In genomic region chr1:59054172-59054571, GRCh38 we compare ENCODE assay signal across 9 cellular contexts.
"Had no signal": no experiment of that assay in that cellular context is flagged by ENCODE, and none has a peak within 500 bp of the region (broad histone marks: within the 10 kb centered on the region; RNA-seq: fewer than 3 reads in every experiment).

No MANE protein-coding gene starts in this region.

- ATAC-seq: GM23338, HCT116 had no signal

- H3K4me1 ChIP-seq: HAP-1 had no signal

- H3K4me3 ChIP-seq: GM23248, GM23338, HAP-1 had no signal

- H3K27ac ChIP-seq: GM23248 had no signal

- H3K36me3 ChIP-seq: HAP-1 had no signal

- H3K9me3 ChIP-seq: HAP-1 had no signal

- H3K9ac ChIP-seq: GM23248 had no signal

- DNase-seq: GM23248, GOT3, H7, H9, HCEC 1CT, HFFc6 had no signal

- H2AFZ ChIP-seq: GM23248, GM23338 had no signal

- H3K4me2 ChIP-seq: GM23338 had no signal
